ENCODE assay signal across 19 cellular contexts in the genomic region with DNA sequence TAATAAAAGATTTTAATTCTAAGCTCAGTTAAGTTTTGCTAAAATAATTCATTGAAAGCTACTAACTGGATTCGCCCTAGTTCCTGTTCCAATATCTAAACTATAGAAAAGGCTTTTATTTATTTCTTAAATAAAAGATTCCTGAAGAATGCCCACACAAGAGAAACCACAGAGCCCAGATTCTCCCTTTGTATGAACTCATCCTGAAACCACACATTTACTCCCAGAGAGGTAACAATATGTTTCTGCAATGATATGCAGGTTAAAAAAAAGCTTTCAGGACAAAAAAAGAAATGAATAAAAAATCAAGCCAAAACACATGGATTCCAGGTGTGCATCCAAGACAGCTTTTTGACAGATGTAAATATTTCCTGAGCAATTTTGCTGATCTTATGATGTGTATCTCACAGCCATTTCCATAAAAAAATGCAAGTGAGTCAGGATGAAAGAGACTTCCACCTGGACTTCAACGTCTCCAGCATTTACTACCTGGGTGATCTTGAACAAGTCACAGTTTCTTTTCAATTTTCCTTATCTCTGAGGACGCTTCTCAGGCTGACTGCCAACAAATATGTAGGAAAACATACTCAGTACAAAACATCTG.
DNase-seq lines count a peak whose midpoint lies in the region; ATAC-seq, FAIRE-seq and TF ChIP-seq lines count a peak whose summit lies in the region.
"Had no signal": no experiment of that assay in that cellular context is flagged by ENCODE, and none has a peak within 500 bp of the region (broad histone marks: within the 10 kb centered on the region; RNA-seq: fewer than 3 reads in every experiment).

No MANE protein-coding gene starts in this region.

- H3K4me2 ChIP-seq in astrocyte (ENCODE audit: low read length), result no peak overlapping the region

- ATAC-seq in GM21825 (IDR thresholded peaks at IDR 0.05; ENCODE audit: unreplicated experiment), result no peak
- no peak for ATAC-seq in HG03175 (IDR thresholded peaks at IDR 0.05; ENCODE audit: unreplicated experiment)

- no peak overlapping the region for H3K9ac ChIP-seq in astrocyte (ENCODE audit: low read length)

- peaks cover 6% of the 10 kb centered on the region for H3K9me3 Mint-ChIP-seq in astrocyte (ENCODE audit: unreplicated experiment)

- no peak overlapping the region for H3K27ac ChIP-seq in astrocyte (ENCODE audit: low read depth, low read length)

- H3K36me3 ChIP-seq in astrocyte (ENCODE audit: insufficient read depth, low read length), result no peaks in the 10 kb centered on the region

- DNase-seq in HT1080 (ENCODE audit: low read depth) (peak; percentile 23), astrocyte (ENCODE audit: low read depth) (peak; percentile 47), glomerular visceral epithelial cell (ENCODE audit: extremely low spot score) (peak; percentile 58), urothelium cell line (ENCODE audit: low spot score) (peak; percentile 42), NCI-H526 (lab: John Stamatoyannopoulos, UW) (no peak)
- DNase-seq: CD4-positive, alpha-beta memory T cell; DMS79 treated with DMSO at 0.1 percent for 48 hours; GF-D8; Karpas-422; NCI-H1105 treated with DMSO at 0.1 percent for 48 hours; NCI-H1694 treated with DMSO at 0.1 percent for 48 hours; NCI-H2107; NCI-H345; NCI-H69; RPMI8226 had no signal

- no peaks in the 10 kb centered on the region for H3K9me3 ChIP-seq in astrocyte (ENCODE audit: insufficient read depth, low read depth, low read length)

- no peaks in the 10 kb centered on the region for H3K4me1 ChIP-seq in astrocyte (ENCODE audit: insufficient read depth, low read length)

- H3K27me3 ChIP-seq in astrocyte (ENCODE audit: insufficient read depth, low read length), result no peaks in the 10 kb centered on the region

- H2AFZ ChIP-seq in astrocyte (ENCODE audit: low read depth, low read length), result no peak overlapping the region

- peaks cover 11% of the 10 kb centered on the region for H3K4me1 Mint-ChIP-seq in astrocyte (ENCODE audit: low read depth, unreplicated experiment)
- H3K4me1 Mint-ChIP-seq: CD4-positive, alpha-beta memory T cell had no signal

- no peak overlapping the region for H3K4me3 ChIP-seq in astrocyte (ENCODE audit: insufficient read depth, low read depth, low read length)

- H3K27me3 Mint-ChIP-seq in astrocyte (ENCODE audit: low read depth, unreplicated experiment), result no peaks in the 10 kb centered on the region
- H3K27me3 Mint-ChIP-seq: CD4-positive, alpha-beta memory T cell had no signal

- FAIRE-seq in astrocyte (lab: Jason Lieb, UNC) (no peak), urothelium cell line (lab: Jason Lieb, UNC) (no peak)
- FAIRE-seq: D721Med, H1 had no signal

- H3K79me2 ChIP-seq in astrocyte (ENCODE audit: insufficient read depth, low read length), result no peaks in the 10 kb centered on the region

- no peak overlapping the region for H3K4me3 Mint-ChIP-seq in astrocyte (ENCODE audit: unreplicated experiment)
- H3K4me3 Mint-ChIP-seq: CD4-positive, alpha-beta memory T cell had no signal

- TF ChIP-seq CTCF in astrocyte (IDR thresholded peaks at IDR 0.05; ENCODE audit: insufficient read depth, low read depth, low read length), result no peak

- H3K27ac Mint-ChIP-seq in astrocyte (ENCODE audit: unreplicated experiment), result no peak overlapping the region
- H3K27ac Mint-ChIP-seq: CD4-positive, alpha-beta memory T cell had no signal

- no peaks in the 10 kb centered on the region for H4K20me1 ChIP-seq in astrocyte (ENCODE audit: insufficient read depth, low read length)

- no peaks in the 10 kb centered on the region for H3K36me3 Mint-ChIP-seq in astrocyte (ENCODE audit: low read depth, unreplicated experiment)
- H3K36me3 Mint-ChIP-seq: CD4-positive, alpha-beta memory T cell had no signal

Comparison
In these comparisons a context has a peak if more than half of its experiments do, and no peak if none do; other contexts are left out.
1. DNase-seq: peak in HT1080 (single experiment), astrocyte (single experiment), glomerular visceral epithelial cell (single experiment) and urothelium cell line (single experiment); none in NCI-H526 (0 of 2).